In genomic region chr19:570315-570714, GRCh38 we compare ENCODE assay signal across 1 cellular context.
TF ChIP-seq lines count a peak whose summit lies in the region.

No MANE protein-coding gene starts in this region.

TF ChIP-seq in GM23338, 12 proteins besides CTCF, POLR2A, EP300 and RAD21 (continued from another document):
- no peak for TF ChIP-seq ZNF462 (CRISPR knock-in tag; IDR thresholded peaks at IDR 0.05)
- no peak for TF ChIP-seq JUNB (IDR thresholded peaks at IDR 0.05; ENCODE audit: unreplicated experiment)
- no peak for TF ChIP-seq ETS1 (IDR thresholded peaks at IDR 0.05)
- TF ChIP-seq REST (IDR thresholded peaks at IDR 0.05; ENCODE audit: unreplicated experiment): no peak
- TF ChIP-seq CREB1 (CRISPR knock-in tag; IDR thresholded peaks at IDR 0.05; ENCODE audit: low read depth): no peak
TF ChIP-seq in GM23338: peak in this region for 0.
